Comparison of ENCODE assay signal across 8 cellular contexts in genomic region chr5:135466178-135467050, GRCh38. TPM values are rescaled to one million over a fixed set of nuclear protein-coding genes. Genes with fewer than 3 reads are reported as not detected.
A peak's percentile ranks its signal among the peaks of the same experiment; 100 is the strongest.
DNase-seq lines count a peak whose midpoint lies in the region; ATAC-seq and TF ChIP-seq lines count a peak whose summit lies in the region.

No MANE protein-coding gene starts in this region.

- peaks cover 44% of the 10 kb centered on the region for H3K27me3 Mint-ChIP-seq in CD4-positive, CD25-positive, alpha-beta regulatory T cell

- H3K36me3 Mint-ChIP-seq in CD4-positive, CD25-positive, alpha-beta regulatory T cell, result no peaks in the 10 kb centered on the region
- no peaks in the 10 kb centered on the region for H3K36me3 Mint-ChIP-seq in activated naive CD4-positive, alpha-beta T cell treated with anti-CD3 and anti-CD28 coated beads, Interleukin-2, amount 50 U/mL, for 72 hours

- peak overlapping the region in 2 of 4 donors; percentile 51 to 62 for H3K4me3 Mint-ChIP-seq in CD4-positive, CD25-positive, alpha-beta regulatory T cell

- H3K9me3 ChIP-seq in CD4-positive, CD25-positive, alpha-beta regulatory T cell (ENCODE audit: control insufficient read depth in 2 of 2, low read length in 2 of 2), result no peaks in the 10 kb centered on the region
- H3K9me3 ChIP-seq in cardiac muscle cell (ENCODE audit: low read depth) (no peaks in the 10 kb centered on the region), upper lobe of right lung (no peaks in the 10 kb centered on the region)

- H3K27ac ChIP-seq in CD4-positive, CD25-positive, alpha-beta regulatory T cell (ENCODE audit: insufficient read depth, low read length, poor library complexity, severe bottlenecking), result no peak overlapping the region
- H3K27ac ChIP-seq in cardiac muscle cell, result no peak overlapping the region
- H3K27ac ChIP-seq in upper lobe of right lung, result no peak overlapping the region

- peak; percentile 46 to 63 for ATAC-seq in CD4-positive, CD25-positive, alpha-beta regulatory T cell (ENCODE audit: low read depth in 2 of 2)
- ATAC-seq in GM21360 (IDR thresholded peaks at IDR 0.05; ENCODE audit: unreplicated experiment) (peak; percentile 57), upper lobe of right lung (peak; percentile 93)
- peak; percentile 90 to 93 for ATAC-seq in activated naive CD4-positive, alpha-beta T cell treated with anti-CD3 and anti-CD28 coated beads, Interleukin-2, amount 50 U/mL, for 72 hours

- H3K9me3 Mint-ChIP-seq in CD4-positive, CD25-positive, alpha-beta regulatory T cell, result no peaks in the 10 kb centered on the region
- H3K9me3 Mint-ChIP-seq in activated naive CD4-positive, alpha-beta T cell treated with anti-CD3 and anti-CD28 coated beads, Interleukin-2, amount 50 U/mL, for 72 hours, result no peaks in the 10 kb centered on the region

- H3K36me3 ChIP-seq in CD4-positive, CD25-positive, alpha-beta regulatory T cell (ENCODE audit: control insufficient read depth, insufficient read depth, low read length), result no peaks in the 10 kb centered on the region
- H3K36me3 ChIP-seq in cardiac muscle cell, result no peaks in the 10 kb centered on the region
- no peaks in the 10 kb centered on the region for H3K36me3 ChIP-seq in upper lobe of right lung

- H3K27ac Mint-ChIP-seq in CD4-positive, CD25-positive, alpha-beta regulatory T cell, result no peak overlapping the region
- no peak overlapping the region for H3K27ac Mint-ChIP-seq in activated naive CD4-positive, alpha-beta T cell treated with anti-CD3 and anti-CD28 coated beads, Interleukin-2, amount 50 U/mL, for 72 hours

- intact Hi-C loops in posterior vena cava (cut with DNase I) (loop anchor here in 1 of 2 donors (5.0 kb wide), 1 partner anchor 1754 kb away; no protein-coding TSS in a partner anchor), upper lobe of right lung (cut with DNase I) (no loop called here)

- TF ChIP-seq CTCF in LNCaP clone FGC (IDR thresholded peaks at IDR 0.05; ENCODE audit: control insufficient read depth, extremely low read depth, insufficient read depth) (peak; percentile 96), cardiac muscle cell (IDR thresholded peaks at IDR 0.05; ENCODE audit: low read depth, low read length) (peak; percentile 91), upper lobe of right lung (IDR thresholded peaks at IDR 0.05) (peak; percentile 85)

- H3K4me3 ChIP-seq in CD4-positive, CD25-positive, alpha-beta regulatory T cell (ENCODE audit: low read depth, low read length), result no peak overlapping the region
- H3K4me3 ChIP-seq in LNCaP clone FGC (ENCODE audit: low read depth, low read length), result no peak overlapping the region
- peak overlapping the region; percentile 10 for H3K4me3 ChIP-seq in cardiac muscle cell
- no peak overlapping the region for H3K4me3 ChIP-seq in upper lobe of right lung

- H3K4me1 Mint-ChIP-seq in CD4-positive, CD25-positive, alpha-beta regulatory T cell, result peaks cover 0 to 11% (median 4%) of the 10 kb centered on the region in 4 donors

- H3K4me1 ChIP-seq in CD4-positive, CD25-positive, alpha-beta regulatory T cell (ENCODE audit: control insufficient read depth, insufficient read depth, low read length, poor library complexity, severe bottlenecking), result peaks cover 6% of the 10 kb centered on the region
- H3K4me1 ChIP-seq in cardiac muscle cell (ENCODE audit: low read depth) (peaks cover 5% of the 10 kb centered on the region), upper lobe of right lung (peaks cover 10% of the 10 kb centered on the region)

- peak in 2 of 3 donors; percentile 20 to 59 for DNase-seq in CD4-positive, CD25-positive, alpha-beta regulatory T cell
- DNase-seq in LNCaP clone FGC (ENCODE audit: low read depth), result no peak
- DNase-seq in SKM-1 (lab: John Stamatoyannopoulos, UW; ENCODE audit: unreplicated experiment), result peak; percentile 63
- DNase-seq in activated naive CD4-positive, alpha-beta T cell treated with anti-CD3 and anti-CD28 coated beads, Interleukin-2, amount 50 U/mL, for 72 hours (ENCODE audit: low spot score in 2 of 2), result peak; percentile 64 to 79
- peak; percentile 79 to 89 for DNase-seq in cardiac muscle cell (ENCODE audit: low read depth in 1 of 2, low spot score in 1 of 2)
- DNase-seq in posterior vena cava (ENCODE audit: low spot score), result peak; percentile 94
- DNase-seq in upper lobe of right lung, result peak; percentile 88

- H3K27me3 ChIP-seq in CD4-positive, CD25-positive, alpha-beta regulatory T cell (ENCODE audit: control insufficient read depth, insufficient read depth, low read length), result peaks cover 2% of the 10 kb centered on the region
- H3K27me3 ChIP-seq in cardiac muscle cell (peaks cover 94% of the 10 kb centered on the region), upper lobe of right lung (peaks cover 29% of the 10 kb centered on the region)

RNA-seq across cellular contexts. Expression of gene TIFAB, which starts 14.3 kb away (rescaled TPM):
- not detected for total RNA-seq in CD4-positive, CD25-positive, alpha-beta regulatory T cell
- not detected for polyA plus RNA-seq in CD4-positive, CD25-positive, alpha-beta regulatory T cell
- not detected for total RNA-seq in activated naive CD4-positive, alpha-beta T cell treated with anti-CD3 and anti-CD28 coated beads, Interleukin-2, amount 50 U/mL, for 72 hours
- total RNA-seq in cardiac muscle cell (not detected in 2 replicates), posterior vena cava (not detected), upper lobe of right lung (0.43 TPM)
- polyA plus RNA-seq in cardiac muscle cell, result not detected in 2 replicates

RNA-seq across cellular contexts. Expression of gene DCANP1, which starts 19.3 kb away (rescaled TPM):
- total RNA-seq in CD4-positive, CD25-positive, alpha-beta regulatory T cell, result not detected
- polyA plus RNA-seq in CD4-positive, CD25-positive, alpha-beta regulatory T cell, result not detected
- total RNA-seq in activated naive CD4-positive, alpha-beta T cell treated with anti-CD3 and anti-CD28 coated beads, Interleukin-2, amount 50 U/mL, for 72 hours, result not detected
- total RNA-seq in cardiac muscle cell (not detected in 2 replicates), posterior vena cava (not detected), upper lobe of right lung (not detected)
- not detected in 2 replicates for polyA plus RNA-seq in cardiac muscle cell
